Comparison of ENCODE assay signal across 1 cellular context in genomic region chr1:85526216-85526615, GRCh38. TPM values are rescaled to one million over a fixed set of nuclear protein-coding genes. Genes with fewer than 3 reads are reported as not detected.
"Had no signal": no experiment of that assay in that cellular context is flagged by ENCODE, and none has a peak within 500 bp of the region (broad histone marks: within the 10 kb centered on the region; RNA-seq: fewer than 3 reads in every experiment).

No MANE protein-coding gene starts in this region.

RNA-seq across cellular contexts. Expression of gene CCN1, which starts 54.3 kb away (rescaled TPM):
- total RNA-seq: activated CD8-positive, alpha-beta memory T cell treated with anti-CD3 and anti-CD28 coated beads, Interleukin-2, amount 10 ng/mL, durations not matched to agents 7 days and 5 days had no signal
